ENCODE assay signal across 18 cellular contexts in genomic region chr13:19573072-19573716, GRCh38. TPM values are rescaled to one million over a fixed set of nuclear protein-coding genes. Genes with fewer than 3 reads are reported as not detected.
DNase-seq lines count a peak whose midpoint lies in the region; ATAC-seq and TF ChIP-seq lines count a peak whose summit lies in the region.
"Had no signal": no experiment of that assay in that cellular context is flagged by ENCODE, and none has a peak within 500 bp of the region (broad histone marks: within the 10 kb centered on the region; RNA-seq: fewer than 3 reads in every experiment).

No MANE protein-coding gene starts in this region.

- H3K36me3 ChIP-seq in BE2C, result no peaks in the 10 kb centered on the region

- H3K4me1 ChIP-seq in BE2C, result no peaks in the 10 kb centered on the region
- H3K4me1 ChIP-seq: Caco-2 had no signal

- no peak for TF ChIP-seq CTCF in BE2C (IDR thresholded peaks at IDR 0.05; ENCODE audit: low read depth, low read length)

- ATAC-seq in GM19463 (IDR thresholded peaks at IDR 0.05; ENCODE audit: unreplicated experiment) (peak; percentile 40), HG02852 (IDR thresholded peaks at IDR 0.05; ENCODE audit: unreplicated experiment) (peak; percentile 61), HG03575 (IDR thresholded peaks at IDR 0.05; ENCODE audit: extremely low read depth, insufficient number of reproducible peaks, low FRiP score, unreplicated experiment) (peak; percentile 39)

- H3K27me3 ChIP-seq in BE2C, result no peaks in the 10 kb centered on the region

- H3K4me3 ChIP-seq in BE2C (ENCODE audit: low read depth, low read length), result no peak overlapping the region

- intact Hi-C loops in posterior vena cava (cut with DNase I), result no loop called here

- DNase-seq in posterior vena cava (ENCODE audit: low spot score) (peak; percentile 62), NCI-H1092 (lab: John Stamatoyannopoulos, UW) (no peak), BE2C (no peak)
- DNase-seq in activated CD4-positive, alpha-beta T cell treated with anti-CD3 and anti-CD28 coated beads, Interleukin-2, amount 50 U/mL, for 48 hours, result no peak
- DNase-seq: ACHN; Caco-2; CD4-positive, CD25-positive, alpha-beta regulatory T cell; DMS153; NCI-H187 treated with DMSO at 0.1 percent for 48 hours; NCI-H69; NK-92 treated with Interleukin-12 subunit alpha and Interleukin-12 subunit beta, amount 100 ng/mL, for 24 hours; RPMI8226; SIG-M5 had no signal

- no peaks in the 10 kb centered on the region for H3K9me3 ChIP-seq in BE2C
- H3K9me3 ChIP-seq: Caco-2 had no signal

RNA-seq across cellular contexts. Expression of gene TPTE2, which starts 11.9 kb away (rescaled TPM):
- total RNA-seq in posterior vena cava, result under 1 TPM in 1 of 2 donors, not detected in 1; 0.19 TPM
- not detected for polyA plus RNA-seq in BE2C (2012; ENCODE audit: insufficient read depth, insufficient read length, low read depth)
- total RNA-seq: Caco-2; CD4-positive, CD25-positive, alpha-beta regulatory T cell; H4 had no signal
- polyA plus RNA-seq: CD4-positive, CD25-positive, alpha-beta regulatory T cell; IgD-negative memory B cell had no signal
